In the genomic region with DNA sequence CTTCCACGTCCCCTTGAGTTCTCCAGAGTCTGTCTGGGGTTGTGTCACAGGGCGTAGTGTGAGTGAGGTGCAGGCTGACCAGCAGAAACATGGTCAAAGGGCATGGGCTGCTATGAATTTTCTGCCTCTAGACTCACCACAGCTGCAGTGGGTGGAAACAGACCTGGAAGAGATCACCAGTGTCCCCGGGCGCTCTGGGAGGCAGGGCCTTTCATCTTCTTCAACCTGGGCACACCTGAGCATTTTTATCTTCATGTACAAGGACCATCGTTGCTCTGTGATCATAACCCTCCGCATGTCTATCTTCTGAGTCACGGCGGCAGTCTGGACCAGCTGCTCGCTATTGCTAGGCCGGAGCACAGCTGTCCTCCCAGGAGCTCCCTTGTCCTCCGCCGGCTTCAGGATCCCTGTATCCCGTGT, we compare ENCODE assay signal across 1 cellular context.
TF ChIP-seq lines count a peak whose summit lies in the region.

No MANE protein-coding gene starts in this region.

TF ChIP-seq in HepG2, 621 proteins besides CTCF, POLR2A, EP300 and RAD21 (continued from another document):
- TF ChIP-seq, protein P1, sequence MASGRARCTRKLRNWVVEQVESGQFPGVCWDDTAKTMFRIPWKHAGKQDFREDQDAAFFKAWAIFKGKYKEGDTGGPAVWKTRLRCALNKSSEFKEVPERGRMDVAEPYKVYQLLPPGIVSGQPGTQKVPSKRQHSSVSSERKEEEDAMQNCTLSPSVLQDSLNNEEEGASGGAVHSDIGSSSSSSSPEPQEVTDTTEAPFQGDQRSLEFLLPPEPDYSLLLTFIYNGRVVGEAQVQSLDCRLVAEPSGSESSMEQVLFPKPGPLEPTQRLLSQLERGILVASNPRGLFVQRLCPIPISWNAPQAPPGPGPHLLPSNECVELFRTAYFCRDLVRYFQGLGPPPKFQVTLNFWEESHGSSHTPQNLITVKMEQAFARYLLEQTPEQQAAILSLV (CRISPR knock-in tag; IDR thresholded peaks at IDR 0.05; ENCODE audit: borderline replicate concordance): no peak
- TF ChIP-seq, protein P2, sequence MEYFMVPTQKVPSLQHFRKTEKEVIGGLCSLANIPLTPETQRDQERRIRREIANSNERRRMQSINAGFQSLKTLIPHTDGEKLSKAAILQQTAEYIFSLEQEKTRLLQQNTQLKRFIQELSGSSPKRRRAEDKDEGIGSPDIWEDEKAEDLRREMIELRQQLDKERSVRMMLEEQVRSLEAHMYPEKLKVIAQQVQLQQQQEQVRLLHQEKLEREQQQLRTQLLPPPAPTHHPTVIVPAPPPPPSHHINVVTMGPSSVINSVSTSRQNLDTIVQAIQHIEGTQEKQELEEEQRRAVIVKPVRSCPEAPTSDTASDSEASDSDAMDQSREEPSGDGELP (IDR thresholded peaks at IDR 0.05; ENCODE audit: borderline replicate concordance, low read depth): peak; percentile 18; the same call in 1 of the 2 replicates
- peak; percentile 46 for TF ChIP-seq ZEB1 (IDR thresholded peaks at IDR 0.05; ENCODE audit: insufficient replicate concordance, low read depth)
- TF ChIP-seq, protein P3, sequence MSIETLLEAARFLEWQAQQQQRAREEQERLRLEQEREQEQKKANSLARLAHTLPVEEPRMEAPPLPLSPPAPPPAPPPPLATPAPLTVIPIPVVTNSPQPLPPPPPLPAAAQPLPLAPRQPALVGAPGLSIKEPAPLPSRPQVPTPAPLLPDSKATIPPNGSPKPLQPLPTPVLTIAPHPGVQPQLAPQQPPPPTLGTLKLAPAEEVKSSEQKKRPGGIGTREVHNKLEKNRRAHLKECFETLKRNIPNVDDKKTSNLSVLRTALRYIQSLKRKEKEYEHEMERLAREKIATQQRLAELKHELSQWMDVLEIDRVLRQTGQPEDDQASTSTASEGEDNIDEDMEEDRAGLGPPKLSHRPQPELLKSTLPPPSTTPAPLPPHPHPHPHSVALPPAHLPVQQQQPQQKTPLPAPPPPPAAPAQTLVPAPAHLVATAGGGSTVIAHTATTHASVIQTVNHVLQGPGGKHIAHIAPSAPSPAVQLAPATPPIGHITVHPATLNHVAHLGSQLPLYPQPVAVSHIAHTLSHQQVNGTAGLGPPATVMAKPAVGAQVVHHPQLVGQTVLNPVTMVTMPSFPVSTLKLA (IDR thresholded peaks at IDR 0.05): no peak
- no peak for TF ChIP-seq TBX2 (CRISPR knock-in tag; IDR thresholded peaks at IDR 0.05; ENCODE audit: borderline replicate concordance)
- TF ChIP-seq HDAC2 (CRISPR knock-in tag; IDR thresholded peaks at IDR 0.05): no peak
- no peak for TF ChIP-seq FOXA3 (CRISPR knock-in tag; IDR thresholded peaks at IDR 0.05)
- TF ChIP-seq ZBTB8A (CRISPR knock-in tag; IDR thresholded peaks at IDR 0.05; ENCODE audit: borderline replicate concordance, low read depth): no peak
- TF ChIP-seq, protein P4, sequence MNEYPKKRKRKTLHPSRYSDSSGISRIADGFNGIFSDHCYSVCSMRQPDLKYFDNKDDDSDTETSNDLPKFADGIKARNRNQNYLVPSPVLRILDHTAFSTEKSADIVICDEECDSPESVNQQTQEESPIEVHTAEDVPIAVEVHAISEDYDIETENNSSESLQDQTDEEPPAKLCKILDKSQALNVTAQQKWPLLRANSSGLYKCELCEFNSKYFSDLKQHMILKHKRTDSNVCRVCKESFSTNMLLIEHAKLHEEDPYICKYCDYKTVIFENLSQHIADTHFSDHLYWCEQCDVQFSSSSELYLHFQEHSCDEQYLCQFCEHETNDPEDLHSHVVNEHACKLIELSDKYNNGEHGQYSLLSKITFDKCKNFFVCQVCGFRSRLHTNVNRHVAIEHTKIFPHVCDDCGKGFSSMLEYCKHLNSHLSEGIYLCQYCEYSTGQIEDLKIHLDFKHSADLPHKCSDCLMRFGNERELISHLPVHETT (CRISPR knock-in tag; conservative IDR thresholded peaks at IDR 0.05): no peak
- TF ChIP-seq ZNF724P (CRISPR knock-in tag; IDR thresholded peaks at IDR 0.05; ENCODE audit: borderline replicate concordance): no peak
- no peak for TF ChIP-seq SPEN (CRISPR knock-in tag; IDR thresholded peaks at IDR 0.05; ENCODE audit: low read depth)
- TF ChIP-seq ZNF317 (CRISPR knock-in tag; IDR thresholded peaks at IDR 0.05): peak; percentile 79; the same call in 1 of the 2 replicates
- no peak for TF ChIP-seq ZBTB20 (CRISPR knock-in tag; IDR thresholded peaks at IDR 0.05; ENCODE audit: borderline replicate concordance, low read depth)
